In genomic region chr14:22822017-22822618, GRCh38 we compare ENCODE assay signal across 6 cellular contexts. TPM values are rescaled to one million over a fixed set of nuclear protein-coding genes. Genes with fewer than 3 reads are reported as not detected.
DNase-seq lines count a peak whose midpoint lies in the region; TF ChIP-seq lines count a peak whose summit lies in the region.

No MANE protein-coding gene starts in this region.

- DNase-seq in activated CD4-positive, alpha-beta T cell treated with anti-CD3 and anti-CD28 coated beads, Interleukin-2, amount 10 ng/mL, durations not matched to agents 7 days and 5 days: no peak
- DNase-seq in activated CD4-positive, alpha-beta T cell treated with anti-CD3 and anti-CD28 coated beads for 48 hours: no peak
- DNase-seq in hepatocyte (ENCODE audit: low spot score) (peak; percentile 74), suprapubic skin (ENCODE audit: low spot score in 2 of 2) (peak in 1 of 2 donors; percentile 77), DMS79 treated with DMSO at 0.1 percent for 48 hours (lab: John Stamatoyannopoulos, UW) (no peak), hypothalamus (lab: John Stamatoyannopoulos, UW) (no peak)

- H3K27me3 ChIP-seq in hepatocyte (no peaks in the 10 kb centered on the region), suprapubic skin (no peaks in the 10 kb centered on the region)

- POLR2A ChIA-PET in activated CD4-positive, alpha-beta T cell treated with anti-CD3 and anti-CD28 coated beads, Interleukin-2, amount 10 ng/mL, durations not matched to agents 7 days and 5 days (lab: Charles Lee): interaction anchor here (0.8 kb wide), 1 partner anchor 36 kb away, joined by 3 read pairs; no protein-coding TSS in a partner anchor

- peaks cover 35% of the 10 kb centered on the region for H3K4me1 Mint-ChIP-seq in activated CD4-positive, alpha-beta T cell treated with anti-CD3 and anti-CD28 coated beads, Interleukin-2, amount 10 ng/mL, durations not matched to agents 7 days and 5 days

- no peaks in the 10 kb centered on the region for H4K20me1 ChIP-seq in hepatocyte (ENCODE audit: insufficient read depth, poor library complexity, severe bottlenecking)

- H3K79me2 ChIP-seq in hepatocyte: no peaks in the 10 kb centered on the region

- TF ChIP-seq CTCF in hepatocyte (IDR thresholded peaks at IDR 0.05; ENCODE audit: poor library complexity) (no peak), suprapubic skin (IDR thresholded peaks at IDR 0.05) (no peak)

- no peak for TF ChIP-seq EP300 in suprapubic skin (IDR thresholded peaks at IDR 0.05)

- H3K9me3 ChIP-seq in hepatocyte (ENCODE audit: low read depth): no peaks in the 10 kb centered on the region
- H3K9me3 ChIP-seq in suprapubic skin: no peaks in the 10 kb centered on the region

- H3K4me1 ChIP-seq in hepatocyte (ENCODE audit: insufficient read depth) (peaks cover 56% of the 10 kb centered on the region), suprapubic skin (peaks cover 34% of the 10 kb centered on the region)

- H3K36me3 ChIP-seq in hepatocyte (replicated peaks; ENCODE audit: insufficient read depth, low read depth) (no peaks in the 10 kb centered on the region), suprapubic skin (no peaks in the 10 kb centered on the region)

- peak overlapping the region; percentile 70 for H3K4me2 ChIP-seq in hepatocyte

- H2AFZ ChIP-seq in hepatocyte: peak overlapping the region; percentile 68

- no peak overlapping the region for H3K27ac Mint-ChIP-seq in activated CD4-positive, alpha-beta T cell treated with anti-CD3 and anti-CD28 coated beads, Interleukin-2, amount 10 ng/mL, durations not matched to agents 7 days and 5 days

- H3K4me3 ChIP-seq in hepatocyte (no peak overlapping the region), suprapubic skin (peak overlapping the region; percentile 44)

- H3K9me3 Mint-ChIP-seq in activated CD4-positive, alpha-beta T cell treated with anti-CD3 and anti-CD28 coated beads, Interleukin-2, amount 10 ng/mL, durations not matched to agents 7 days and 5 days: no peaks in the 10 kb centered on the region

- H3K36me3 Mint-ChIP-seq in activated CD4-positive, alpha-beta T cell treated with anti-CD3 and anti-CD28 coated beads, Interleukin-2, amount 10 ng/mL, durations not matched to agents 7 days and 5 days (ENCODE audit: low read depth): no peaks in the 10 kb centered on the region

- no peak for TF ChIP-seq POLR2A in suprapubic skin (IDR thresholded peaks at IDR 0.05)

- H3K4me3 Mint-ChIP-seq in activated CD4-positive, alpha-beta T cell treated with anti-CD3 and anti-CD28 coated beads, Interleukin-2, amount 10 ng/mL, durations not matched to agents 7 days and 5 days: peak overlapping the region; percentile 22

- H3K27ac ChIP-seq in hepatocyte (peak overlapping the region; percentile 99), suprapubic skin (no peak overlapping the region)

- no peaks in the 10 kb centered on the region for H3K9me2 ChIP-seq in hepatocyte (replicated peaks; ENCODE audit: insufficient read depth)

- CTCF ChIA-PET in activated CD4-positive, alpha-beta T cell treated with anti-CD3 and anti-CD28 coated beads, Interleukin-2, amount 10 ng/mL, durations not matched to agents 7 days and 5 days (lab: Charles Lee): interaction anchor here (0.7 to 10.6 kb wide), 19 partner anchors 7 to 266 kb away, joined by 3 to 91 read pairs (median 6); partner anchors contain the start of genes MMP14, OXA1L, REM2 and SLC7A7

- H3K27me3 Mint-ChIP-seq in activated CD4-positive, alpha-beta T cell treated with anti-CD3 and anti-CD28 coated beads, Interleukin-2, amount 10 ng/mL, durations not matched to agents 7 days and 5 days: peaks cover 17% of the 10 kb centered on the region

- WGBS in hepatocyte (ENCODE audit: low lambda C conversion rate, missing lambda C conversion rate): 24% methylated on average over 26 of the region's 34 CpGs
- 61% methylated on average over 34 of the region's 34 CpGs for whole genome bisulfite sequencing in suprapubic skin

RNA-seq across cellular contexts. Expression of gene SLC7A7, which starts 6.9 kb away (rescaled TPM):
- total RNA-seq in activated CD4-positive, alpha-beta T cell treated with anti-CD3 and anti-CD28 coated beads, Interleukin-2, amount 10 ng/mL, durations not matched to agents 7 days and 5 days: under 1 TPM; 0.25 to 0.69 TPM
- total RNA-seq in hepatocyte (337 and 381 TPM in 2 replicates), suprapubic skin (1 to 10 TPM; 1.8 to 3.8 (median 2.9) TPM)
- polyA plus RNA-seq in hepatocyte: 169 and 206 TPM in 2 replicates

RNA-seq across cellular contexts. Expression of gene MRPL52, which starts 7.6 kb away (rescaled TPM):
- 100 to 1,000 TPM; 101 to 112 TPM for total RNA-seq in activated CD4-positive, alpha-beta T cell treated with anti-CD3 and anti-CD28 coated beads, Interleukin-2, amount 10 ng/mL, durations not matched to agents 7 days and 5 days
- total RNA-seq in hepatocyte: 50.6 and 164 TPM in 2 replicates
- 214 and 227 TPM in 2 replicates for polyA plus RNA-seq in hepatocyte
- 10 to 100 TPM; 35.5 to 84.5 (median 74.2) TPM for total RNA-seq in suprapubic skin

RNA-seq across cellular contexts. Expression of gene MMP14, which starts 14.3 kb away (rescaled TPM):
- total RNA-seq in activated CD4-positive, alpha-beta T cell treated with anti-CD3 and anti-CD28 coated beads, Interleukin-2, amount 10 ng/mL, durations not matched to agents 7 days and 5 days: 1 to 10 TPM; 1.8 to 2.1 TPM
- 122 and 160 TPM in 2 replicates for total RNA-seq in hepatocyte
- 17.1 and 21.4 TPM in 2 replicates for polyA plus RNA-seq in hepatocyte
- total RNA-seq in suprapubic skin: 100 to 1,000 TPM; 106 to 161 (median 128) TPM

RNA-seq across cellular contexts. Expression of gene LRP10, which starts 49.4 kb away (rescaled TPM):
- total RNA-seq in activated CD4-positive, alpha-beta T cell treated with anti-CD3 and anti-CD28 coated beads, Interleukin-2, amount 10 ng/mL, durations not matched to agents 7 days and 5 days: 10 to 100 TPM; 60.0 to 63.5 TPM
- total RNA-seq in hepatocyte (34.4 and 56.2 TPM in 2 replicates), suprapubic skin (100 to 1,000 TPM in 3 of 4 donors, 10 to 100 TPM in 1; 97.8 to 170 (median 157) TPM)
- 92.7 and 117 TPM in 2 replicates for polyA plus RNA-seq in hepatocyte

RNA-seq across cellular contexts. Expression of gene OXA1L, which starts 55.6 kb away (rescaled TPM):
- 100 to 1,000 TPM; 122 to 141 TPM for total RNA-seq in activated CD4-positive, alpha-beta T cell treated with anti-CD3 and anti-CD28 coated beads, Interleukin-2, amount 10 ng/mL, durations not matched to agents 7 days and 5 days
- 88.1 and 107 TPM in 2 replicates for total RNA-seq in hepatocyte
- polyA plus RNA-seq in hepatocyte: 59.4 and 64.3 TPM in 2 replicates
- total RNA-seq in suprapubic skin: 100 to 1,000 TPM in 2 of 4 donors, 10 to 100 TPM in 2; 75.7 to 107 (median 91.8) TPM

Comparison
In these comparisons a context has a peak if more than half of its experiments do, and no peak if none do; other contexts are left out.
1. RNA of gene SLC7A7, which starts 6.9 kb away (total RNA-seq): 337 to 381 TPM in hepatocyte; 1.8 to 3.8 TPM in suprapubic skin and 0.25 to 0.69 TPM in activated CD4-positive, alpha-beta T cell treated with anti-CD3 and anti-CD28 coated beads, Interleukin-2, amount 10 ng/mL, durations not matched to agents 7 days and 5 days; every median in the first group is over 10 times any median in the second.
2. RNA of gene MMP14, which starts 14.3 kb away (total RNA-seq): 122 to 160 TPM in hepatocyte and 106 to 161 TPM in suprapubic skin; 1.8 to 2.1 TPM in activated CD4-positive, alpha-beta T cell treated with anti-CD3 and anti-CD28 coated beads, Interleukin-2, amount 10 ng/mL, durations not matched to agents 7 days and 5 days; every median in the first group is over 10 times any median in the second.